23 cellular contexts compared by ENCODE assay signal in the genomic region with DNA sequence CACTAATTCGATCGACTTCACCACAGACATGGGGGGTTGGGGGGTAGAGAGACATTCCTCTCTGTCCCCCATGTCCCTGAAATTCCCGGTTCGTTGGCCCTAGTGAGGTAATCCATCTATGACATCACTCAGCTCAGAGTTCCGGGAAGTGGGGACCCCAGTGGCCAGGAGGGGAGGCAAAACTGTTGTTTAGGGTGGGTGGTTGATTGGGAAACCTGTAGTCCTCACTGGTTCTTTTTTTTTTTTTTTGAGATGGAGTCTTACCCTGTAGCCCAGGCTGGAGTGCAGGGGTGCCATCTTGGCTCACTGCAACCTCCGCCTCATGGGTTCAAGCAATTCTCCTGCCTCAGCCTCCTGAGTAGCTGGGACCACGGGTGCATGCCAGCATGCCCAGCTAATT. TPM values are rescaled to one million over a fixed set of nuclear protein-coding genes. Genes with fewer than 3 reads are reported as not detected.
A peak's percentile ranks its signal among the peaks of the same experiment; 100 is the strongest.
DNase-seq lines count a peak whose midpoint lies in the region; ATAC-seq, FAIRE-seq and TF ChIP-seq lines count a peak whose summit lies in the region.
"Had no signal": no experiment of that assay in that cellular context is flagged by ENCODE, and none has a peak within 500 bp of the region (broad histone marks: within the 10 kb centered on the region; RNA-seq: fewer than 3 reads in every experiment).

A gene (minus strand): TSS at position 101 of the 400 bp plus-strand sequence. CDS start 71 bp downstream, at position 30.

- H3K4me3 ChIP-seq in HepG2 (replicated peaks in 1 of 3; ENCODE audit: insufficient read depth in 1 of 3, low read depth in 2 of 3, low read length in 3 of 3): no peak within 1 kb of the TSS
- no peak within 1 kb of the TSS for H3K4me3 ChIP-seq in right lobe of liver
- no peak within 1 kb of the TSS for H3K4me3 ChIP-seq in body of pancreas

- WGBS in HepG2 (ENCODE audit: low lambda C conversion rate): 46% methylated on average over 7 of the region's 7 CpGs
- WGBS in right lobe of liver (ENCODE audit: insufficient coverage, low coverage, low lambda C conversion rate, missing lambda C conversion rate): 71% methylated on average over 6 of the region's 7 CpGs
- 75 to 90% methylated on average over 5 to 7 of the region's 7 CpGs for WGBS in body of pancreas, 2 donors

- H3K4me3 Mint-ChIP-seq in naive thymus-derived CD8-positive, alpha-beta T cell: no peak within 1 kb of the TSS

- H3K79me2 ChIP-seq in HepG2 (ENCODE audit: insufficient read depth, low read length): no peaks in the 10 kb centered on the region

- no peak for TF ChIP-seq RAD21 in HepG2 (CRISPR knock-in tag; IDR thresholded peaks at IDR 0.05)

- BruUV-seq in HepG2 (replicated peaks; lab: Mats Ljungman, UMichigan): no TSS peak

- DNase-seq in HepG2 (ENCODE audit: low spot score): no peak
- DNase-seq in right lobe of liver: no peak
- no peak for DNase-seq in RWPE1 (ENCODE audit: low spot score)
- no peak for DNase-seq in naive thymus-derived CD8-positive, alpha-beta T cell
- no peak for DNase-seq in body of pancreas
- DNase-seq: DMS79 treated with DMSO at 0.1 percent for 48 hours, IMR-90, Karpas-422, NCI-H1048, NCI-H1436, NCI-H1930, NCI-H226, NCI-H524 treated with DMSO at 0.1 percent for 48 hours, PC-3, RPMI8226, SIG-M5 had no signal

- H3K4me1 ChIP-seq in HepG2 (ENCODE audit: insufficient read depth, low read length): peaks cover 45% of the 10 kb centered on the region
- H3K4me1 ChIP-seq in right lobe of liver: no peaks in the 10 kb centered on the region
- H3K4me1 ChIP-seq in body of pancreas: no peaks in the 10 kb centered on the region

- FAIRE-seq in HepG2 (lab: Jason Lieb, UNC): no peak
- FAIRE-seq: H54 had no signal

- H3K27me3 ChIP-seq in HepG2 (ENCODE audit: control insufficient read depth in 1 of 2, insufficient read depth in 2 of 2, low read length in 2 of 2) (no peaks in the 10 kb centered on the region), right lobe of liver (no peaks in the 10 kb centered on the region), body of pancreas (no peaks in the 10 kb centered on the region)

- TF ChIP-seq EP300 in HepG2 (IDR thresholded peaks at IDR 0.05; ENCODE audit: low read depth in 2 of 2, low read length in 2 of 2) (no peak), HepG2 (CRISPR knock-in tag; IDR thresholded peaks at IDR 0.05; ENCODE audit: borderline replicate concordance) (no peak)

- in situ Hi-C loops in HepG2 (cut with HindIII; ENCODE audit: extremely low pct_ligation_motif_present, low pct_unique_long_range_greater_than_20kb): no loop called here

- H4K20me1 ChIP-seq in HepG2 (ENCODE audit: insufficient read depth, low read length): no peaks in the 10 kb centered on the region

- CTCF ChIA-PET in HepG2 (lab: Yijun Ruan, JAX; ENCODE audit: low intra/inter-chr PET ratio, low total read pairs) (no interaction called here), RWPE1 (lab: Yijun Ruan, JAX) (no interaction called here)

- no peaks in the 10 kb centered on the region for H3K27me3 Mint-ChIP-seq in naive thymus-derived CD8-positive, alpha-beta T cell

- H3K9me3 Mint-ChIP-seq in naive thymus-derived CD8-positive, alpha-beta T cell: no peaks in the 10 kb centered on the region

- no peak within 1 kb of the TSS for H3K27ac ChIP-seq in HepG2 (ENCODE audit: extremely low read length, insufficient read depth, low read length)
- H3K27ac ChIP-seq in right lobe of liver: no peak within 1 kb of the TSS
- 0 out of 2 replicates have a peak within 1 kb of the TSS, but pooled peaks have one; percentile 3 for H3K27ac ChIP-seq in RWPE1
- no peak within 1 kb of the TSS for H3K27ac ChIP-seq in body of pancreas
- H3K27ac ChIP-seq: C4-2B had no signal

- intact Hi-C loops in HepG2 (cut with micrococcal nuclease; ENCODE audit: unreplicated experiment) (no loop called here), right lobe of liver (cut with DNase I) (no loop called here), body of pancreas (cut with DNase I) (no loop called here)

- no peak within 1 kb of the TSS for H2AFZ ChIP-seq in HepG2 (ENCODE audit: low read length)

- H3K27ac Mint-ChIP-seq in naive thymus-derived CD8-positive, alpha-beta T cell: peak within 1 kb of the TSS in 6 of 10 donors; percentile 14 to 86 (median 54)

- TF ChIP-seq POLR2A in HepG2 (IDR thresholded peaks at IDR 0.05; ENCODE audit: insufficient read depth in 1 of 2, low read depth in 2 of 2, low read length in 2 of 2): no peak
- TF ChIP-seq POLR2A in right lobe of liver (IDR thresholded peaks at IDR 0.05): no peak
- no peak for TF ChIP-seq POLR2A in body of pancreas (IDR thresholded peaks at IDR 0.05)

- H3K36me3 ChIP-seq in HepG2 (replicated peaks in 1 of 2; ENCODE audit: control insufficient read depth in 1 of 2, insufficient read depth in 2 of 2, low read length in 2 of 2): no peaks in the 10 kb centered on the region
- H3K36me3 ChIP-seq in right lobe of liver: no peaks in the 10 kb centered on the region
- H3K36me3 ChIP-seq in body of pancreas (replicated peaks in 1 of 2; ENCODE audit: insufficient read depth in 1 of 2, low read depth in 2 of 2): no peaks in the 10 kb centered on the region

- ATAC-seq in HepG2: no peak
- ATAC-seq in right lobe of liver: no peak
- ATAC-seq in naive thymus-derived CD8-positive, alpha-beta T cell: no peak
- ATAC-seq in GM21723 (IDR thresholded peaks at IDR 0.05; ENCODE audit: unreplicated experiment): no peak
- no peak for ATAC-seq in HG03520 (IDR thresholded peaks at IDR 0.05; ENCODE audit: unreplicated experiment)
- ATAC-seq in body of pancreas: no peak
- ATAC-seq: PC-3 had no signal

- H3K4me1 Mint-ChIP-seq in naive thymus-derived CD8-positive, alpha-beta T cell: peaks cover 6 to 43% (median 23%) of the 10 kb centered on the region in 4 donors

- no peak within 1 kb of the TSS; the same call in 1 of the 2 replicates for H3K4me2 ChIP-seq in HepG2 (ENCODE audit: low read depth, low read length)

- H3K9ac ChIP-seq in HepG2 (ENCODE audit: insufficient read depth, low read depth, low read length): no peak within 1 kb of the TSS

- H3K36me3 Mint-ChIP-seq in naive thymus-derived CD8-positive, alpha-beta T cell: peaks cover 0 to 45% (median 0%) of the 10 kb centered on the region in 3 donors

- H3K9me3 ChIP-seq in HepG2 (ENCODE audit: low read length) (no peaks in the 10 kb centered on the region), right lobe of liver (no peaks in the 10 kb centered on the region), body of pancreas (no peaks in the 10 kb centered on the region)

- POLR2A ChIA-PET in HepG2 (lab: Yijun Ruan, JAX): no interaction called here
- POLR2A ChIA-PET in RWPE1 (lab: Yijun Ruan, JAX; ENCODE audit: low non-redundant PET): no interaction called here
- POLR2A ChIA-PET in naive thymus-derived CD8-positive, alpha-beta T cell (lab: Charles Lee): interaction anchor here (0.6 to 2.6 kb wide), 2 partner anchors 9 to 170 kb away, joined by 3 to 12 read pairs; no protein-coding TSS in a partner anchor

- TF ChIP-seq CTCF in HepG2 (CRISPR knock-in tag; IDR thresholded peaks at IDR 0.05) (no peak), right lobe of liver (IDR thresholded peaks at IDR 0.05) (no peak), RWPE1 (conservative IDR thresholded peaks at IDR 0.05; ENCODE audit: low read depth) (no peak), body of pancreas (IDR thresholded peaks at IDR 0.05) (no peak)

TF ChIP-seq in HepG2, 621 proteins besides CTCF, POLR2A, EP300 and RAD21:
- TF ChIP-seq ZBTB7B (CRISPR knock-in tag; IDR thresholded peaks at IDR 0.05) (no peak), CREB1 (IDR thresholded peaks at IDR 0.05) (0 out of 2 replicates have a peak, but pooled peaks have one; percentile 25), CREB1 (CRISPR knock-in tag; IDR thresholded peaks at IDR 0.05) (no peak), ATF7 (IDR thresholded peaks at IDR 0.05) (peak; percentile 37), ATF7 (CRISPR knock-in tag; IDR thresholded peaks at IDR 0.05) (no peak)

RNA-seq across cellular contexts. Expression of the gene that starts here (rescaled TPM):
- total RNA-seq in HepG2 (2016; rRNA removed; fragmentation: Illumina TruSeq; extraction: Trizol): not detected in 2 replicates
- total RNA-seq in HepG2 (2016; cell fraction: cytosol; rRNA removed; fragmentation: Illumina TruSeq; extraction: Trizol; ENCODE audit: low read depth): not detected in 2 replicates
- not detected in 2 replicates for total RNA-seq in HepG2 (2016; cell fraction: insoluble cytoplasmic fraction; rRNA removed; fragmentation: Illumina TruSeq; extraction: Trizol)
- total RNA-seq in HepG2 (2016; cell fraction: membrane; rRNA removed; fragmentation: Illumina TruSeq; extraction: Trizol): not detected in 2 replicates
- total RNA-seq in HepG2 (2016; cell fraction: nucleus; rRNA removed; fragmentation: Illumina TruSeq; extraction: Trizol): not detected in 2 replicates
- polyA plus RNA-seq in HepG2 (2011; rRNA removed): not detected in 2 replicates
- not detected in 2 replicates for polyA plus RNA-seq in HepG2 (2011; cell fraction: cytosol; rRNA removed)
- polyA plus RNA-seq in HepG2 (2011; cell fraction: nucleus; rRNA removed): not detected in 2 replicates
- not detected in 2 replicates for polyA plus RNA-seq in HepG2 (2012)
- polyA plus RNA-seq in HepG2 (2016; cell fraction: cytosol; fragmentation: Illumina TruSeq; extraction: Trizol; ENCODE audit: low read depth): not detected in 2 replicates
- not detected in 2 replicates for polyA plus RNA-seq in HepG2 (2016; cell fraction: insoluble cytoplasmic fraction; fragmentation: Illumina TruSeq; extraction: Trizol; ENCODE audit: low read depth)
- not detected in 2 replicates for polyA plus RNA-seq in HepG2 (2016; cell fraction: membrane; fragmentation: Illumina TruSeq; extraction: Trizol; ENCODE audit: low read depth)
- not detected in 2 replicates for polyA plus RNA-seq in HepG2 (2016; cell fraction: nucleus; fragmentation: Illumina TruSeq; extraction: Trizol; ENCODE audit: insufficient read depth, low read depth)
- polyA minus RNA-seq in HepG2 (2011; rRNA and poly(A)+ RNA removed; ENCODE audit: low replicate concordance): 0.09 TPM in 1 of 2 replicates, not detected in the other
- polyA minus RNA-seq in HepG2 (2011; cell fraction: cytosol; rRNA and poly(A)+ RNA removed): not detected in 2 replicates
- polyA minus RNA-seq in HepG2 (2011; cell fraction: nucleus; rRNA and poly(A)+ RNA removed): not detected in 2 replicates
- under 1 TPM in 3 of 6 experiments, not detected in 3; 0.15 to 0.35 (median 0.17) TPM for total RNA-seq in right lobe of liver
- 10 to 100 TPM; 28.7 to 34.2 TPM for total RNA-seq in naive thymus-derived CD8-positive, alpha-beta T cell
- 1 to 10 TPM; 2.3 to 5.9 (median 3.6) TPM for polyA plus RNA-seq in naive thymus-derived CD8-positive, alpha-beta T cell
- total RNA-seq in body of pancreas: not detected
- total RNA-seq: A673, HT1080, IMR-90, MCF 10A, PC-3 had no signal
- polyA plus RNA-seq: IMR-90 had no signal

Comparison
In these comparisons a context has a peak if more than half of its experiments do, and no peak if none do; other contexts are left out.
1. RNA of the gene that starts here (total RNA-seq): 28.7 to 34.2 TPM in naive thymus-derived CD8-positive, alpha-beta T cell; 0.15 to 0.35 TPM in right lobe of liver, not detected in HepG2 and not detected in body of pancreas; every median in the first group is over 10 times any median in the second.